In genomic region chr3:141110322-141110721, GRCh38 we compare ENCODE assay signal across 24 cellular contexts. TPM values are rescaled to one million over a fixed set of nuclear protein-coding genes. Genes with fewer than 3 reads are reported as not detected.
"Had no signal": no experiment of that assay in that cellular context is flagged by ENCODE, and none has a peak within 500 bp of the region (broad histone marks: within the 10 kb centered on the region; RNA-seq: fewer than 3 reads in every experiment).

No MANE protein-coding gene starts in this region.

- H3K9me3 Mint-ChIP-seq: activated naive CD4-positive, alpha-beta T cell treated with anti-CD3 and anti-CD28 coated beads, Interleukin-2, amount 50 U/mL, for 72 hours; activated naive CD8-positive, alpha-beta T cell treated with anti-CD3 and anti-CD28 coated beads, Interleukin-2, amount 50 U/mL, for 24 hours; activated T-cell treated with anti-CD3 and anti-CD28 coated beads, Interleukin-2, amount 50 U/mL, for 4 hours had no signal

- H3K27me3 ChIP-seq: brain microvascular endothelial cell, Peyer's patch had no signal

- H3K27ac Mint-ChIP-seq: activated CD8-positive, alpha-beta T cell treated with anti-CD3 and anti-CD28 coated beads, Interleukin-2, amount 10 ng/mL, durations not matched to agents 7 days and 5 days; activated naive CD4-positive, alpha-beta T cell treated with anti-CD3 and anti-CD28 coated beads, Interleukin-2, amount 50 U/mL, for 72 hours; activated naive CD8-positive, alpha-beta T cell treated with anti-CD3 and anti-CD28 coated beads, Interleukin-2, amount 50 U/mL, for 24 hours; T-helper 17 cell; WTC11 had no signal

- H3K27ac ChIP-seq: brain microvascular endothelial cell, Peyer's patch, RWPE1 had no signal

- H3K4me3 ChIP-seq: Peyer's patch had no signal

- H3K4me3 Mint-ChIP-seq: activated CD8-positive, alpha-beta T cell treated with anti-CD3 and anti-CD28 coated beads, Interleukin-2, amount 10 ng/mL, durations not matched to agents 7 days and 5 days; activated naive CD8-positive, alpha-beta T cell treated with anti-CD3 and anti-CD28 coated beads, Interleukin-2, amount 50 U/mL, for 24 hours; activated T-cell treated with anti-CD3 and anti-CD28 coated beads, Interleukin-2, amount 50 U/mL, for 4 hours; T-helper 17 cell; WTC11 had no signal

- H3K27me3 Mint-ChIP-seq: activated naive CD8-positive, alpha-beta T cell treated with anti-CD3 and anti-CD28 coated beads, Interleukin-2, amount 50 U/mL, for 24 hours had no signal

- H3K4me1 Mint-ChIP-seq: activated naive CD8-positive, alpha-beta T cell treated with anti-CD3 and anti-CD28 coated beads, Interleukin-2, amount 50 U/mL, for 24 hours had no signal

- H3K9me3 ChIP-seq: Peyer's patch had no signal

- H3K4me1 ChIP-seq: Peyer's patch had no signal

- ATAC-seq: activated CD8-positive, alpha-beta T cell treated with anti-CD3 and anti-CD28 coated beads, Interleukin-2, amount 10 ng/mL, durations not matched to agents 7 days and 5 days; activated naive CD4-positive, alpha-beta T cell treated with anti-CD3 and anti-CD28 coated beads, Interleukin-2, amount 50 U/mL, for 72 hours; activated naive CD8-positive, alpha-beta T cell treated with anti-CD3 and anti-CD28 coated beads, Interleukin-2, amount 50 U/mL, for 24 hours; activated T-cell treated with anti-CD3 and anti-CD28 coated beads, Interleukin-2, amount 50 U/mL, for 4 hours; T-helper 17 cell; WTC11 had no signal

- H3K36me3 Mint-ChIP-seq: activated naive CD4-positive, alpha-beta T cell treated with anti-CD3 and anti-CD28 coated beads, Interleukin-2, amount 50 U/mL, for 72 hours had no signal

- DNase-seq: activated CD4-positive, alpha-beta T cell treated with anti-CD3 and anti-CD28 coated beads for 48 hours; activated CD4-positive, alpha-beta T cell treated with anti-CD3 and anti-CD28 coated beads, Interleukin-2, amount 50 U/mL, for 4 hours; activated CD4-positive, CD25-positive, alpha-beta regulatory T cell treated with anti-CD3 and anti-CD28 coated beads, Interleukin-2, amount 50 U/mL, for 72 hours; activated CD8-positive, alpha-beta T cell treated with anti-CD3 and anti-CD28 coated beads, Interleukin-2, amount 10 ng/mL, durations not matched to agents 7 days and 5 days; activated effector memory CD4-positive, alpha-beta T cell treated with anti-CD3 and anti-CD28 coated beads, Interleukin-2, amount 50 U/mL, for 16 hours; activated naive CD4-positive, alpha-beta T cell treated with Interleukin-2 at 50 U/mL for 16 hours; activated naive CD8-positive, alpha-beta T cell treated with anti-CD3 and anti-CD28 coated beads, Interleukin-2, amount 50 U/mL, for 24 hours; activated T-cell treated with anti-CD3 and anti-CD28 coated beads, Interleukin-2, amount 50 U/mL, for 4 hours; amniotic stem cell; brain microvascular endothelial cell; caudate nucleus; KBM-7; NCI-H1092 treated with DMSO at 0.1 percent for 48 hours; NCI-H1417 treated with DMSO at 0.1 percent for 48 hours; NCI-H1694; NCI-H2029; NCI-H510A treated with DMSO at 0.1 percent for 48 hours; Peyer's patch; T-helper 17 cell; T-helper 9 cell had no signal

- H3K36me3 ChIP-seq: brain microvascular endothelial cell, Peyer's patch had no signal

RNA-seq across cellular contexts. Expression of gene SPSB4, which starts 59.2 kb away (rescaled TPM):
- total RNA-seq: activated CD8-positive, alpha-beta T cell treated with anti-CD3 and anti-CD28 coated beads, Interleukin-2, amount 10 ng/mL, durations not matched to agents 7 days and 5 days; activated naive CD4-positive, alpha-beta T cell treated with anti-CD3 and anti-CD28 coated beads, Interleukin-2, amount 50 U/mL, for 72 hours; activated T-cell treated with anti-CD3 and anti-CD28 coated beads, Interleukin-2, amount 50 U/mL, for 4 hours; MCF 10A; T-helper 17 cell had no signal
